20 cellular contexts compared by ENCODE assay signal in genomic region chr3:136920904-136921649, GRCh38. TPM values are rescaled to one million over a fixed set of nuclear protein-coding genes. Genes with fewer than 3 reads are reported as not detected.
DNase-seq lines count a peak whose midpoint lies in the region; ATAC-seq and TF ChIP-seq lines count a peak whose summit lies in the region.
"Had no signal": no experiment of that assay in that cellular context is flagged by ENCODE, and none has a peak within 500 bp of the region (broad histone marks: within the 10 kb centered on the region; RNA-seq: fewer than 3 reads in every experiment).

No MANE protein-coding gene starts in this region.

- intact Hi-C loops in Calu3 (cut with micrococcal nuclease; ENCODE audit: unreplicated experiment) = no loop called here
- intact Hi-C loops in activated CD4-positive, alpha-beta memory T cell treated with anti-CD3 and anti-CD28 coated beads for 36 hours (cut with micrococcal nuclease) = loop anchor here (1.0 to 10.0 kb wide), 5 partner anchors 22 to 726 kb away; partner anchors contain the start of genes MSL2, NCK1 and STAG1
- intact Hi-C loops in body of pancreas (cut with DNase I) = no loop called here

- POLR2A ChIA-PET in activated CD4-positive, alpha-beta memory T cell treated with anti-CD3 and anti-CD28 coated beads for 36 hours (lab: Charles Lee) = no interaction called here

- no peak for ATAC-seq in CD4-positive, CD25-positive, alpha-beta regulatory T cell (ENCODE audit: low read depth in 2 of 2)
- peak; percentile 63 for ATAC-seq in left lobe of liver
- ATAC-seq in body of pancreas = no peak
- ATAC-seq in GM21423 (IDR thresholded peaks at IDR 0.05; ENCODE audit: unreplicated experiment) = no peak
- ATAC-seq in HG02610 (IDR thresholded peaks at IDR 0.05; ENCODE audit: unreplicated experiment) = no peak

- H3K4me3 Mint-ChIP-seq in CD4-positive, CD25-positive, alpha-beta regulatory T cell = peak overlapping the region; percentile 76 to 80 (median 78)
- no peak overlapping the region for H3K4me3 Mint-ChIP-seq in Calu3 (ENCODE audit: low read depth, unreplicated experiment)
- peak overlapping the region; percentile 53 for H3K4me3 Mint-ChIP-seq in activated CD4-positive, alpha-beta memory T cell treated with anti-CD3 and anti-CD28 coated beads for 36 hours

- no peak for TF ChIP-seq POLR2A in body of pancreas (IDR thresholded peaks at IDR 0.05)

- no peaks in the 10 kb centered on the region for H3K9me3 ChIP-seq in CD4-positive, CD25-positive, alpha-beta regulatory T cell (ENCODE audit: control insufficient read depth in 2 of 2, low read length in 2 of 2)
- no peaks in the 10 kb centered on the region for H3K9me3 ChIP-seq in body of pancreas
- H3K9me3 ChIP-seq: esophagus squamous epithelium had no signal

- no peak for DNase-seq in CD4-positive, CD25-positive, alpha-beta regulatory T cell
- no peak for DNase-seq in Calu3
- no peak for DNase-seq in activated CD4-positive, alpha-beta memory T cell treated with anti-CD3 and anti-CD28 coated beads for 36 hours
- no peak for DNase-seq in left lobe of liver (ENCODE audit: low spot score)
- DNase-seq in body of pancreas = no peak
- no peak for DNase-seq in SIG-M5 treated with dmso at 0.1 percent for 504 hours (lab: John Stamatoyannopoulos, UW; ENCODE audit: unreplicated experiment)
- DNase-seq: activated CD8-positive, alpha-beta memory T cell treated with anti-CD3 and anti-CD28 coated beads, Interleukin-2, amount 50 U/mL, for 48 hours; Caco-2; esophagus squamous epithelium; glutamatergic neuron; HCEC 1CT; NCI-H1092 treated with DMSO at 0.1 percent for 48 hours; NCI-H2081 treated with DMSO at 0.1 percent for 48 hours; NCI-H524; posterior cingulate gyrus; SHP77; stimulated activated CD4-positive, alpha-beta T cell treated with anti-CD3 and anti-CD28 coated beads, Interleukin-4, amount 100 ng/mL, for 1 hour had no signal

- CTCF ChIA-PET in Calu3 (lab: Charles Lee) = no interaction called here
- CTCF ChIA-PET in activated CD4-positive, alpha-beta memory T cell treated with anti-CD3 and anti-CD28 coated beads for 36 hours (lab: Charles Lee) = no interaction called here

- H3K27ac Mint-ChIP-seq in CD4-positive, CD25-positive, alpha-beta regulatory T cell = peak overlapping the region; percentile 66 to 87 (median 83)
- H3K27ac Mint-ChIP-seq in Calu3 (ENCODE audit: unreplicated experiment) = peak overlapping the region; percentile 6
- H3K27ac Mint-ChIP-seq in activated CD4-positive, alpha-beta memory T cell treated with anti-CD3 and anti-CD28 coated beads for 36 hours = peak overlapping the region; percentile 83

- 93 to 95% methylated on average over 4 of the region's 4 CpGs for WGBS in body of pancreas, 2 donors

- TF ChIP-seq CTCF in Calu3 (IDR thresholded peaks at IDR 0.05; ENCODE audit: unreplicated experiment) (no peak), body of pancreas (IDR thresholded peaks at IDR 0.05) (no peak)

- H3K9me3 Mint-ChIP-seq in CD4-positive, CD25-positive, alpha-beta regulatory T cell = peaks cover 0 to 1% (median 0%) of the 10 kb centered on the region in 7 donors
- peaks cover 3% of the 10 kb centered on the region for H3K9me3 Mint-ChIP-seq in Calu3 (ENCODE audit: low read depth, unreplicated experiment)
- no peaks in the 10 kb centered on the region for H3K9me3 Mint-ChIP-seq in activated CD4-positive, alpha-beta memory T cell treated with anti-CD3 and anti-CD28 coated beads for 36 hours

- BruUV-seq in Calu3 (replicated peaks; lab: Mats Ljungman, UMichigan) = no TSS peak

- H3K36me3 Mint-ChIP-seq in CD4-positive, CD25-positive, alpha-beta regulatory T cell = peaks cover 4% of the 10 kb centered on the region
- no peaks in the 10 kb centered on the region for H3K36me3 Mint-ChIP-seq in Calu3 (ENCODE audit: insufficient read depth, unreplicated experiment)
- no peaks in the 10 kb centered on the region for H3K36me3 Mint-ChIP-seq in activated CD4-positive, alpha-beta memory T cell treated with anti-CD3 and anti-CD28 coated beads for 36 hours

- no peaks in the 10 kb centered on the region for H3K27me3 ChIP-seq in CD4-positive, CD25-positive, alpha-beta regulatory T cell (ENCODE audit: control insufficient read depth, insufficient read depth, low read length)
- no peaks in the 10 kb centered on the region for H3K27me3 ChIP-seq in body of pancreas
- H3K27me3 ChIP-seq: esophagus squamous epithelium had no signal

- H3K4me1 Mint-ChIP-seq in CD4-positive, CD25-positive, alpha-beta regulatory T cell = peaks cover 65 to 84% (median 76%) of the 10 kb centered on the region in 4 donors
- H3K4me1 Mint-ChIP-seq in Calu3 (ENCODE audit: low read depth, unreplicated experiment) = peaks cover 64% of the 10 kb centered on the region
- peaks cover 76% of the 10 kb centered on the region for H3K4me1 Mint-ChIP-seq in activated CD4-positive, alpha-beta memory T cell treated with anti-CD3 and anti-CD28 coated beads for 36 hours (ENCODE audit: low read depth)

- H3K36me3 ChIP-seq in CD4-positive, CD25-positive, alpha-beta regulatory T cell (ENCODE audit: control insufficient read depth, insufficient read depth, low read length) = no peaks in the 10 kb centered on the region
- no peaks in the 10 kb centered on the region for H3K36me3 ChIP-seq in body of pancreas (replicated peaks in 1 of 2; ENCODE audit: insufficient read depth in 1 of 2, low read depth in 2 of 2)
- H3K36me3 ChIP-seq: esophagus squamous epithelium had no signal

- peak overlapping the region; percentile 81 for H3K27ac ChIP-seq in CD4-positive, CD25-positive, alpha-beta regulatory T cell (ENCODE audit: insufficient read depth, low read length, poor library complexity, severe bottlenecking)
- no peak overlapping the region for H3K27ac ChIP-seq in body of pancreas
- H3K27ac ChIP-seq: KMS-11 had no signal

- peak overlapping the region; percentile 81 for H3K4me3 ChIP-seq in CD4-positive, CD25-positive, alpha-beta regulatory T cell (ENCODE audit: low read depth, low read length)
- no peak overlapping the region for H3K4me3 ChIP-seq in body of pancreas
- H3K4me3 ChIP-seq: esophagus squamous epithelium had no signal

- H3K27me3 Mint-ChIP-seq in CD4-positive, CD25-positive, alpha-beta regulatory T cell = no peaks in the 10 kb centered on the region
- H3K27me3 Mint-ChIP-seq in Calu3 (ENCODE audit: unreplicated experiment) = no peaks in the 10 kb centered on the region
- no peaks in the 10 kb centered on the region for H3K27me3 Mint-ChIP-seq in activated CD4-positive, alpha-beta memory T cell treated with anti-CD3 and anti-CD28 coated beads for 36 hours

- H3K4me1 ChIP-seq in CD4-positive, CD25-positive, alpha-beta regulatory T cell (ENCODE audit: control insufficient read depth, insufficient read depth, low read length, poor library complexity, severe bottlenecking) = peaks cover 66% of the 10 kb centered on the region
- H3K4me1 ChIP-seq in body of pancreas = peaks cover 13% of the 10 kb centered on the region
- H3K4me1 ChIP-seq: Caco-2 had no signal

RNA-seq across cellular contexts. Expression of gene IL20RB, which starts 36.7 kb away (rescaled TPM):
- total RNA-seq in CD4-positive, CD25-positive, alpha-beta regulatory T cell = 2.8 TPM
- polyA plus RNA-seq in CD4-positive, CD25-positive, alpha-beta regulatory T cell = under 1 TPM in 3 of 4 donors, not detected in 1; 0.23 to 0.61 (median 0.42) TPM
- total RNA-seq in Calu3 (2022) (8.5 and 12.0 TPM in 2 replicates), left lobe of liver (6.9 TPM), body of pancreas (under 1 TPM in 1 of 2 donors, not detected in 1; 0.52 TPM)
- under 1 TPM; 0.80 to 0.97 TPM for total RNA-seq in activated CD4-positive, alpha-beta memory T cell treated with anti-CD3 and anti-CD28 coated beads for 36 hours

RNA-seq across cellular contexts. Expression of gene NCK1, which starts 59.1 kb away (rescaled TPM):
- 64.9 TPM for total RNA-seq in CD4-positive, CD25-positive, alpha-beta regulatory T cell
- polyA plus RNA-seq in CD4-positive, CD25-positive, alpha-beta regulatory T cell = 10 to 100 TPM; 48.7 to 63.5 (median 53.8) TPM
- 108 and 127 TPM in 2 replicates for total RNA-seq in Calu3 (2022)
- 10 to 100 TPM; 32.3 to 38.0 TPM for total RNA-seq in activated CD4-positive, alpha-beta memory T cell treated with anti-CD3 and anti-CD28 coated beads for 36 hours
- total RNA-seq in left lobe of liver = 19.0 TPM
- total RNA-seq in body of pancreas = 10 to 100 TPM; 19.4 to 20.0 TPM

Comparison
In these comparisons a context has a peak if more than half of its experiments do, and no peak if none do; other contexts are left out.
1. H3K27ac Mint-ChIP-seq: peak in every context shown above with its lines; median percentile 83 in CD4-positive, CD25-positive, alpha-beta regulatory T cell; 83 in activated CD4-positive, alpha-beta memory T cell treated with anti-CD3 and anti-CD28 coated beads for 36 hours; 6 in Calu3.